8 cellular contexts compared by ENCODE assay signal in genomic region chr17:73952498-73953205, GRCh38.
DNase-seq lines count a peak whose midpoint lies in the region; ATAC-seq and TF ChIP-seq lines count a peak whose summit lies in the region.

No MANE protein-coding gene starts in this region.

- H4K20me1 ChIP-seq in OCI-LY7 (ENCODE audit: insufficient read depth, low read length) = no peaks in the 10 kb centered on the region

- H3K4me1 ChIP-seq in OCI-LY7 (ENCODE audit: insufficient read depth, low read length, poor library complexity, severe bottlenecking) (no peaks in the 10 kb centered on the region), right lobe of liver (no peaks in the 10 kb centered on the region)

- ATAC-seq in right lobe of liver (peak; percentile 40 to 61 (median 50)), GM21576 (IDR thresholded peaks at IDR 0.05; ENCODE audit: unreplicated experiment) (no peak), GM21737 (IDR thresholded peaks at IDR 0.05; ENCODE audit: unreplicated experiment) (no peak), HG03521 (IDR thresholded peaks at IDR 0.05; ENCODE audit: unreplicated experiment) (no peak)
- peak; percentile 56 for ATAC-seq in stimulated activated effector memory CD8-positive, alpha-beta T cell treated with anti-CD3 and anti-CD28 coated beads, Interleukin-12 subunit alpha, Interleukin-12 subunit beta, amount 100 ng/mL, for 72 hours

- no peak for TF ChIP-seq POLR2A in right lobe of liver (IDR thresholded peaks at IDR 0.05)

- no peaks in the 10 kb centered on the region for H3K36me3 ChIP-seq in OCI-LY7 (ENCODE audit: insufficient read depth, low read length)
- no peaks in the 10 kb centered on the region for H3K36me3 ChIP-seq in right lobe of liver

- H3K9me2 ChIP-seq in OCI-LY7 (ENCODE audit: insufficient read depth, low read length) = no peaks in the 10 kb centered on the region

- H3K27me3 ChIP-seq in right lobe of liver = peaks cover 0 to 12% of the 10 kb centered on the region in 2 donors

- intact Hi-C loops in OCI-LY7 (cut with micrococcal nuclease; ENCODE audit: unreplicated experiment) = loop anchor here (10.0 kb wide), 1 partner anchor 128 kb away; no protein-coding TSS in a partner anchor
- intact Hi-C loops in right lobe of liver (cut with DNase I) = loop anchor here in 1 of 2 donors (10.0 kb wide), 1 partner anchor 518 kb away; no protein-coding TSS in a partner anchor

- POLR2A ChIA-PET in OCI-LY7 (lab: Charles Lee) = interaction anchor here (0.6 kb wide), 1 partner anchor 1037 kb away, joined by 4 read pairs; no protein-coding TSS in a partner anchor

- no peaks in the 10 kb centered on the region for H3K36me3 Mint-ChIP-seq in stimulated activated effector memory CD8-positive, alpha-beta T cell treated with anti-CD3 and anti-CD28 coated beads, Interleukin-12 subunit alpha, Interleukin-12 subunit beta, amount 100 ng/mL, for 72 hours

- no TSS peak for BruUV-seq in OCI-LY7 (replicated peaks; lab: Mats Ljungman, UMichigan)

- H3K4me1 Mint-ChIP-seq in stimulated activated effector memory CD8-positive, alpha-beta T cell treated with anti-CD3 and anti-CD28 coated beads, Interleukin-12 subunit alpha, Interleukin-12 subunit beta, amount 100 ng/mL, for 72 hours = no peaks in the 10 kb centered on the region

- no peak overlapping the region for H3K27ac Mint-ChIP-seq in stimulated activated effector memory CD8-positive, alpha-beta T cell treated with anti-CD3 and anti-CD28 coated beads, Interleukin-12 subunit alpha, Interleukin-12 subunit beta, amount 100 ng/mL, for 72 hours

- TF ChIP-seq CTCF in GM12865 (IDR thresholded peaks at IDR 0.05; ENCODE audit: insufficient read depth, low read depth, low read length, missing control alignments) (peak; percentile 20), OCI-LY7 (conservative IDR thresholded peaks at IDR 0.05; ENCODE audit: low read length) (peak; percentile 55), astrocyte of the cerebellum (IDR thresholded peaks at IDR 0.05; ENCODE audit: low read depth, low read length, missing control alignments) (peak; percentile 39), right lobe of liver (IDR thresholded peaks at IDR 0.05) (peak; percentile 18 to 38 (median 22))

- no peaks in the 10 kb centered on the region for H3K79me2 ChIP-seq in OCI-LY7 (ENCODE audit: insufficient read depth, low read depth, low read length)

- H3K9me3 ChIP-seq in OCI-LY7 (ENCODE audit: low read length) (no peaks in the 10 kb centered on the region), right lobe of liver (no peaks in the 10 kb centered on the region)

- H3K4me2 ChIP-seq in OCI-LY7 (ENCODE audit: low read length) = no peak overlapping the region

- H3K9me3 Mint-ChIP-seq in stimulated activated effector memory CD8-positive, alpha-beta T cell treated with anti-CD3 and anti-CD28 coated beads, Interleukin-12 subunit alpha, Interleukin-12 subunit beta, amount 100 ng/mL, for 72 hours = no peaks in the 10 kb centered on the region

- in situ Hi-C loops in astrocyte of the cerebellum (cut with HindIII; ENCODE audit: low sequenced_read_pairs) = no loop called here

- 4% methylated on average over 21 of the region's 66 CpGs for WGBS in right lobe of liver (ENCODE audit: insufficient coverage, low coverage, low lambda C conversion rate, missing lambda C conversion rate)

- H3K4me3 ChIP-seq in GM12865 (ENCODE audit: low read depth, low read length) (no peak overlapping the region), OCI-LY7 (ENCODE audit: low read depth, low read length, poor library complexity, severe bottlenecking) (no peak overlapping the region), astrocyte of the cerebellum (ENCODE audit: low read depth, low read length) (peak overlapping the region; percentile 7), right lobe of liver (no peak overlapping the region)

- CTCF ChIA-PET in OCI-LY7 (lab: Charles Lee; ENCODE audit: unreplicated experiment) = no interaction called here

- H3K27ac ChIP-seq in OCI-LY7 (ENCODE audit: low read depth, low read length, poor library complexity, severe bottlenecking) = no peak overlapping the region
- H3K27ac ChIP-seq in right lobe of liver = no peak overlapping the region

- no peak overlapping the region for H2AFZ ChIP-seq in OCI-LY7 (ENCODE audit: low read length)

- H3K4me3 Mint-ChIP-seq in stimulated activated effector memory CD8-positive, alpha-beta T cell treated with anti-CD3 and anti-CD28 coated beads, Interleukin-12 subunit alpha, Interleukin-12 subunit beta, amount 100 ng/mL, for 72 hours = no peak overlapping the region

- DNase-seq in GM12865 (ENCODE audit: low read depth) (peak; percentile 2), OCI-LY7 (ENCODE audit: low spot score) (no peak), astrocyte of the cerebellum (ENCODE audit: low read depth) (no peak), right lobe of liver (peak in 1 of 3 donors; percentile 42)
- DNase-seq in stimulated activated effector memory CD8-positive, alpha-beta T cell treated with anti-CD3 and anti-CD28 coated beads, Interleukin-12 subunit alpha, Interleukin-12 subunit beta, amount 100 ng/mL, for 72 hours (ENCODE audit: low spot score in 2 of 2) = no peak

Comparison
In these comparisons a context has a peak if more than half of its experiments do, and no peak if none do; other contexts are left out.
1. ATAC-seq: peak in right lobe of liver (4 of 4) and stimulated activated effector memory CD8-positive, alpha-beta T cell treated with anti-CD3 and anti-CD28 coated beads, Interleukin-12 subunit alpha, Interleukin-12 subunit beta, amount 100 ng/mL, for 72 hours (single experiment); none in GM21576 (single experiment), GM21737 (single experiment) and HG03521 (single experiment).
2. Peak in every context shown above with its lines, with median percentiles within 50 percentile points of each other: CTCF ChIP-seq.